In genomic region chr19:53586277-53586691, GRCh38 we compare ENCODE assay signal across 1 cellular context.
TF ChIP-seq lines count a peak whose summit lies in the region.

No MANE protein-coding gene starts in this region.

TF ChIP-seq in HepG2, 621 proteins besides CTCF, POLR2A, EP300 and RAD21 (continued from another document and continues in another):
- TF ChIP-seq FUBP1 (CRISPR knock-in tag; IDR thresholded peaks at IDR 0.05; ENCODE audit: borderline replicate concordance) (no peak), HNRNPLL (IDR thresholded peaks at IDR 0.05; ENCODE audit: low read depth, low read length, poor library complexity, severe bottlenecking) (no peak), ZNF598 (CRISPR knock-in tag; IDR thresholded peaks at IDR 0.05; ENCODE audit: borderline replicate concordance) (no peak), BCLAF1 (IDR thresholded peaks at IDR 0.05) (no peak), ZNF672 (CRISPR knock-in tag; IDR thresholded peaks at IDR 0.05) (no peak), ZNF563 (CRISPR knock-in tag; IDR thresholded peaks at IDR 0.05) (no peak), HNRNPUL1 (IDR thresholded peaks at IDR 0.05; ENCODE audit: low read depth, low read length) (no peak), ZBTB43 (CRISPR knock-in tag; conservative IDR thresholded peaks at IDR 0.05) (peak; percentile 95), NPAS2 (CRISPR knock-in tag; IDR thresholded peaks at IDR 0.05; ENCODE audit: borderline replicate concordance) (no peak), GTF3A (CRISPR knock-in tag; conservative IDR thresholded peaks at IDR 0.05) (no peak), HIC2 (CRISPR knock-in tag; IDR thresholded peaks at IDR 0.05; ENCODE audit: low read depth) (no peak), ZNF30 (CRISPR knock-in tag; IDR thresholded peaks at IDR 0.05) (no peak), KLF6 (CRISPR knock-in tag; IDR thresholded peaks at IDR 0.05) (no peak), ZNF543 (CRISPR knock-in tag; IDR thresholded peaks at IDR 0.05) (no peak), HDAC1 (CRISPR knock-in tag; IDR thresholded peaks at IDR 0.05) (peak; percentile 18; the same call in 1 of the 2 replicates), SOX13 (IDR thresholded peaks at IDR 0.05) (no peak), SOX13 (CRISPR knock-in tag; conservative IDR thresholded peaks at IDR 0.05 in 1 of 2, IDR thresholded peaks at IDR 0.05 in 1 of 2) (peak in 1 of 2 experiments; percentile 68; a peak in 2 of 4 replicates), MAFF (IDR thresholded peaks at IDR 0.05; ENCODE audit: low read depth, low read length) (0 out of 2 replicates have a peak, but pooled peaks have one; percentile 30), ASH2L (IDR thresholded peaks at IDR 0.05; ENCODE audit: insufficient read length, low read depth, low read length) (no peak), RBM39 (IDR thresholded peaks at IDR 0.05; ENCODE audit: low read depth, low read length, poor library complexity, severe bottlenecking) (no peak), ZFY (CRISPR knock-in tag; IDR thresholded peaks at IDR 0.05) (no peak; the same call in none of the 2 replicates), PREB (CRISPR knock-in tag; IDR thresholded peaks at IDR 0.05) (no peak), TARDBP (CRISPR knock-in tag; IDR thresholded peaks at IDR 0.05) (no peak), BRCA1 (CRISPR knock-in tag; IDR thresholded peaks at IDR 0.05) (no peak), MED8 (CRISPR knock-in tag; IDR thresholded peaks at IDR 0.05; ENCODE audit: insufficient replicate concordance) (no peak), NR2F2 (IDR thresholded peaks at IDR 0.05; ENCODE audit: borderline replicate concordance, low read depth) (peak; percentile 44; the same call in 1 of the 2 replicates), ZNF446 (CRISPR knock-in tag; IDR thresholded peaks at IDR 0.05) (no peak), PITX1 (CRISPR knock-in tag; IDR thresholded peaks at IDR 0.05) (no peak), THRA (CRISPR knock-in tag; IDR thresholded peaks at IDR 0.05; ENCODE audit: borderline replicate concordance) (peak; percentile 68), SALL1 (CRISPR knock-in tag; IDR thresholded peaks at IDR 0.05) (peak; percentile 53; the same call in 1 of the 2 replicates), MTA1 (CRISPR knock-in tag; IDR thresholded peaks at IDR 0.05; ENCODE audit: borderline replicate concordance) (no peak), ZNF235 (CRISPR knock-in tag; IDR thresholded peaks at IDR 0.05; ENCODE audit: borderline replicate concordance) (no peak), GATA4 (IDR thresholded peaks at IDR 0.05; ENCODE audit: borderline replicate concordance, low read depth) (peak; percentile 30; the same call in 1 of the 2 replicates), CBFB (CRISPR knock-in tag; IDR thresholded peaks at IDR 0.05) (no peak), ZNF143 (CRISPR knock-in tag; IDR thresholded peaks at IDR 0.05) (no peak), POGK (CRISPR knock-in tag; conservative IDR thresholded peaks at IDR 0.05) (no peak), NRL (CRISPR knock-in tag; IDR thresholded peaks at IDR 0.05; ENCODE audit: borderline replicate concordance) (no peak), AGO1 (IDR thresholded peaks at IDR 0.05; ENCODE audit: low read depth, low read length, poor library complexity, severe bottlenecking) (no peak), ZNF33A (CRISPR knock-in tag; IDR thresholded peaks at IDR 0.05; ENCODE audit: borderline replicate concordance) (no peak), CREM (IDR thresholded peaks at IDR 0.05) (peak; percentile 52; the same call in 1 of the 2 replicates), CREM (CRISPR knock-in tag; IDR thresholded peaks at IDR 0.05) (no peak), MAFK (conservative IDR thresholded peaks at IDR 0.05 in 1 of 2, IDR thresholded peaks at IDR 0.05 in 1 of 2; ENCODE audit: low read length in 2 of 2) (no peak), ZBTB26 (CRISPR knock-in tag; IDR thresholded peaks at IDR 0.05; ENCODE audit: borderline replicate concordance) (no peak), DRAP1 (CRISPR knock-in tag; IDR thresholded peaks at IDR 0.05) (no peak), PTBP1 (IDR thresholded peaks at IDR 0.05; ENCODE audit: low read depth, low read length, poor library complexity, severe bottlenecking) (no peak), ZBTB1 (CRISPR knock-in tag; IDR thresholded peaks at IDR 0.05; ENCODE audit: borderline replicate concordance) (no peak), ZNF597 (CRISPR knock-in tag; IDR thresholded peaks at IDR 0.05) (no peak), PAF1 (CRISPR knock-in tag; IDR thresholded peaks at IDR 0.05) (no peak), HDAC6 (IDR thresholded peaks at IDR 0.05; ENCODE audit: low read depth, low read length) (no peak), ZBTB8A (CRISPR knock-in tag; IDR thresholded peaks at IDR 0.05; ENCODE audit: borderline replicate concordance, low read depth) (no peak), ZSCAN21 (CRISPR knock-in tag; IDR thresholded peaks at IDR 0.05; ENCODE audit: borderline replicate concordance) (no peak), NFYC (CRISPR knock-in tag; IDR thresholded peaks at IDR 0.05) (no peak), SMAD1 (CRISPR knock-in tag; IDR thresholded peaks at IDR 0.05; ENCODE audit: borderline replicate concordance, low read depth) (no peak), TIGD3 (CRISPR knock-in tag; IDR thresholded peaks at IDR 0.05; ENCODE audit: borderline replicate concordance) (no peak), ZFP1 (CRISPR knock-in tag; IDR thresholded peaks at IDR 0.05) (no peak)
